ENCODE assay signal across 28 cellular contexts in the genomic region with DNA sequence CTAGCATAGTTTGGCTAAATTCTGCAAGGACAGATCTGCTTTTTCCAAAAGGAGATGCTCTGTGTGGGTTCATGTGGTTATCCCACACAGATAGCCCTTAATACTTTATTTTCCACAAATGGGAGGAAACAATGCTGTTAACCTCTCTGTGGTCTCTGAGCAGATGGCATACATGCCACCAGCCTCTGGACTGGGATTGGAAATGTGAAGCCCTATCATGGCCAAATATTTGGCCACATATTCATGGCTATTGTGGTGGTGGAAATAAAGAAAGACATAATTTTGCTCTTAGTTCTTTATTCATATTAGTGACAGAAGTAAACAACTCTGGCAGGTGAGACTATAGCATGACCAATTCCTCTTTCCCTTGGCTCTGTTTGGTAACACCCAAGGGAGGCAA.
"Had no signal": no experiment of that assay in that cellular context is flagged by ENCODE, and none has a peak within 500 bp of the region (broad histone marks: within the 10 kb centered on the region; RNA-seq: fewer than 3 reads in every experiment).

No MANE protein-coding gene starts in this region.

- H3K36me3 ChIP-seq: colonic mucosa, gastrocnemius medialis, ovary, sigmoid colon, suprapubic skin, transverse colon, upper lobe of right lung, uterus had no signal

- H3K4me3 ChIP-seq: colonic mucosa, gastrocnemius medialis, lung, ovary, psoas muscle, sigmoid colon, skin epidermis, suprapubic skin, transverse colon, upper lobe of right lung, uterus had no signal

- DNase-seq: colonic mucosa; effector CD8-positive, alpha-beta T cell; endodermal cell; foreskin fibroblast; gastrocnemius medialis; head of caudate nucleus; naive thymus-derived CD8-positive, alpha-beta T cell; nephron progenitor cell; occipital lobe; ovary; posterior cingulate gyrus; psoas muscle; right cardiac atrium; sigmoid colon; stimulated activated CD4-positive, alpha-beta T cell treated with anti-CD3 and anti-CD28 coated beads, Interleukin-15, amount 100 ng/mL, for 24 hours; stimulated activated CD4-positive, alpha-beta T cell treated with anti-CD3 and anti-CD28 coated beads, Interleukin-4, amount 100 ng/mL, for 1 hour; stimulated activated CD8-positive, alpha-beta memory T cell treated with anti-CD3 and anti-CD28 coated beads, Interleukin-4, amount 100 ng/mL, for 48 hours; stimulated activated naive CD4-positive, alpha-beta T cell; stimulated activated naive CD8-positive, alpha-beta T cell treated with anti-CD3 and anti-CD28 coated beads, Interleukin-15, amount 100 ng/mL, for 72 hours; transverse colon; upper lobe of right lung; uterus had no signal

- H3K27me3 ChIP-seq: colonic mucosa, gastrocnemius medialis, ovary, sigmoid colon, suprapubic skin, transverse colon, upper lobe of right lung, uterus had no signal

- H3K27ac ChIP-seq: colonic mucosa, epithelial cell of prostate, gastrocnemius medialis, ovary, psoas muscle, sigmoid colon, skin epidermis, suprapubic skin, transverse colon, upper lobe of right lung, uterus had no signal

- H3K9me3 ChIP-seq: colonic mucosa, gastrocnemius medialis, ovary, psoas muscle, sigmoid colon, suprapubic skin, transverse colon, upper lobe of right lung, uterus had no signal

- H3K4me1 ChIP-seq: colonic mucosa, gastrocnemius medialis, psoas muscle, sigmoid colon, suprapubic skin, transverse colon, upper lobe of right lung, uterus had no signal

- ATAC-seq: esophagus mucosa; gastrocnemius medialis; left lobe of liver; naive thymus-derived CD8-positive, alpha-beta T cell; psoas muscle; right cardiac atrium; stimulated activated naive CD8-positive, alpha-beta T cell treated with anti-CD3 and anti-CD28 coated beads, Interleukin-15, amount 100 ng/mL, for 72 hours; upper lobe of right lung had no signal
